17 cellular contexts compared by ENCODE assay signal in genomic region chr9:135216666-135217431, GRCh38.
DNase-seq lines count a peak whose midpoint lies in the region; ATAC-seq and TF ChIP-seq lines count a peak whose summit lies in the region.
"Had no signal": no experiment of that assay in that cellular context is flagged by ENCODE, and none has a peak within 500 bp of the region (broad histone marks: within the 10 kb centered on the region; RNA-seq: fewer than 3 reads in every experiment).

No MANE protein-coding gene starts in this region.

- intact Hi-C loops in right cardiac atrium (cut with DNase I) = no loop called here

- no peak; a peak in 1 of 4 replicates for TF ChIP-seq EP300 in SK-N-SH (IDR thresholded peaks at IDR 0.05; ENCODE audit: borderline replicate concordance in 1 of 2, low read depth in 1 of 2, low read length in 1 of 2)

- 48% methylated on average over 24 of the region's 24 CpGs for WGBS in SK-N-SH (ENCODE audit: low lambda C conversion rate)
- 31% methylated on average over 24 of the region's 24 CpGs for WGBS in right cardiac atrium

- H3K36me3 ChIP-seq in SK-N-SH (replicated peaks in 1 of 2; ENCODE audit: control insufficient read depth in 1 of 2, insufficient read depth in 2 of 2, low read length in 1 of 2) (no peaks in the 10 kb centered on the region), MM.1S (replicated peaks; ENCODE audit: insufficient read depth, low read length) (no peaks in the 10 kb centered on the region)
- H3K36me3 ChIP-seq: ascending aorta had no signal

- no peaks in the 10 kb centered on the region for H3K79me2 ChIP-seq in SK-N-SH (ENCODE audit: insufficient read depth)
- no peaks in the 10 kb centered on the region for H3K79me2 ChIP-seq in MM.1S (ENCODE audit: low read length)

- TF ChIP-seq CTCF in SK-N-SH (IDR thresholded peaks at IDR 0.05) = no peak
- TF ChIP-seq CTCF in MM.1S (IDR thresholded peaks at IDR 0.05; ENCODE audit: low read length) = no peak

- H3K4me3 ChIP-seq in SK-N-SH (ENCODE audit: low read depth in 2 of 2, low read length in 1 of 2) (no peak overlapping the region), right cardiac atrium (ENCODE audit: low read length) (no peak overlapping the region), MM.1S (ENCODE audit: low read length) (no peak overlapping the region)
- H3K4me3 ChIP-seq: ascending aorta, mucosa of descending colon, PC-9 had no signal

- TF ChIP-seq RAD21 in SK-N-SH (IDR thresholded peaks at IDR 0.05; ENCODE audit: low read length) = no peak

- H3K27me3 ChIP-seq in SK-N-SH (ENCODE audit: insufficient read depth) (no peaks in the 10 kb centered on the region), right cardiac atrium (ENCODE audit: control insufficient read depth, insufficient read depth) (no peaks in the 10 kb centered on the region), MM.1S (replicated peaks; ENCODE audit: insufficient read depth, low read length) (peaks cover 97% of the 10 kb centered on the region)

- CTCF ChIA-PET in SK-N-SH (lab: Yijun Ruan, JAX) = interaction anchor here (0.6 to 2.6 kb wide), 4 partner anchors 33 to 196 kb away, joined by 3 to 9 read pairs (median 3); partner anchors contain the start of gene OLFM1

- H3K27ac ChIP-seq in SK-N-SH (ENCODE audit: low read depth in 2 of 2, low read length in 1 of 2) (peak overlapping the region in 1 of 2 experiments; percentile 60; a peak in 2 of 4 replicates), right cardiac atrium (ENCODE audit: low read length) (no peak overlapping the region), temporal lobe (ENCODE audit: low read depth, low read length) (peak overlapping the region; percentile 40), MM.1S (ENCODE audit: low read length) (no peak overlapping the region)
- H3K27ac ChIP-seq: ascending aorta, PC-9 had no signal

- no peaks in the 10 kb centered on the region for H3K9me2 ChIP-seq in SK-N-SH
- H3K9me2 ChIP-seq in MM.1S (replicated peaks; ENCODE audit: insufficient read depth, low read length) = no peaks in the 10 kb centered on the region

- no peaks in the 10 kb centered on the region for H3F3A ChIP-seq in SK-N-SH (replicated peaks; ENCODE audit: insufficient read depth)
- H3F3A ChIP-seq in MM.1S (ENCODE audit: insufficient read depth, low read length) = no peaks in the 10 kb centered on the region

- ATAC-seq in SK-N-SH treated with all-trans-retinoic acid at 6 μM for 48 hours = no peak
- peak; percentile 60 to 67 for ATAC-seq in right cardiac atrium
- ATAC-seq in HG03025 (IDR thresholded peaks at IDR 0.05; ENCODE audit: low FRiP score, unreplicated experiment) = no peak
- ATAC-seq: mucosa of descending colon, T-cell had no signal

- H2AFZ ChIP-seq in SK-N-SH (ENCODE audit: low read depth) (no peak overlapping the region), MM.1S (ENCODE audit: low read length) (no peak overlapping the region)
- H2AFZ ChIP-seq: PC-9 had no signal

- no peaks in the 10 kb centered on the region for H3K9me3 ChIP-seq in SK-N-SH
- H3K9me3 ChIP-seq in right cardiac atrium (ENCODE audit: control insufficient read depth, low read length) = no peaks in the 10 kb centered on the region
- H3K9me3 ChIP-seq in MM.1S (replicated peaks; ENCODE audit: insufficient read depth, low read length) = no peaks in the 10 kb centered on the region
- H3K9me3 ChIP-seq: ascending aorta, mucosa of descending colon had no signal

- no peaks in the 10 kb centered on the region for H4K20me1 ChIP-seq in SK-N-SH (ENCODE audit: insufficient read depth)
- H4K20me1 ChIP-seq in MM.1S (ENCODE audit: insufficient read depth, low read length) = no peaks in the 10 kb centered on the region

- H3K4me1 ChIP-seq in SK-N-SH (ENCODE audit: control insufficient read depth in 1 of 2, insufficient read depth in 2 of 2, low read depth in 1 of 2, low read length in 1 of 2) (peaks cover 0 to 50% of the 10 kb centered on the region in 2 experiments; a peak in 2 of 4 replicates), right cardiac atrium (ENCODE audit: control insufficient read depth, insufficient read depth, low read length) (peaks cover 3% of the 10 kb centered on the region), MM.1S (ENCODE audit: low read length) (no peaks in the 10 kb centered on the region)
- H3K4me1 ChIP-seq: ascending aorta had no signal

- H3K4me2 ChIP-seq in SK-N-SH (no peak overlapping the region), MM.1S (ENCODE audit: low read depth, low read length) (no peak overlapping the region)
- H3K4me2 ChIP-seq: PC-9 had no signal

- DNase-seq in SK-N-SH (peak; percentile 70), NCI-H526 treated with DMSO at 0.1 percent for 48 hours (lab: John Stamatoyannopoulos, UW) (peak; percentile 14), right cardiac atrium (peak; percentile 59 to 80 (median 78)), MM.1S (no peak), CD1c-positive myeloid dendritic cell (ENCODE audit: extremely low spot score) (no peak)
- DNase-seq: ACHN, COR-L47, erythroblast, NCI-H2227 treated with DMSO at 0.1 percent for 48 hours, PC-9, substantia nigra had no signal

- H3K9ac ChIP-seq in SK-N-SH = no peak overlapping the region
- H3K9ac ChIP-seq in MM.1S (ENCODE audit: low read length) = no peak overlapping the region

- POLR2A ChIA-PET in SK-N-SH (lab: Yijun Ruan, JAX) = no interaction called here

TF ChIP-seq in SK-N-SH, 30 proteins besides CTCF, POLR2A, EP300 and RAD21:
- TF ChIP-seq TCF12 (IDR thresholded peaks at IDR 0.05) = no peak
- TF ChIP-seq RCOR1 (IDR thresholded peaks at IDR 0.05; ENCODE audit: low read length) = 0 out of 2 replicates have a peak, but pooled peaks have one; percentile 24
- TF ChIP-seq MXI1 (IDR thresholded peaks at IDR 0.05; ENCODE audit: low read depth, low read length) = 0 out of 2 replicates have a peak, but pooled peaks have one; percentile 29
- peak; percentile 36; the same call in 1 of the 2 replicates for TF ChIP-seq GATA2 (CRISPR knock-in tag; IDR thresholded peaks at IDR 0.05)
- TF ChIP-seq ZBTB33 (IDR thresholded peaks at IDR 0.05; ENCODE audit: borderline replicate concordance, low read depth) = no peak
- TF ChIP-seq NFIC (IDR thresholded peaks at IDR 0.05; ENCODE audit: borderline replicate concordance) = no peak
TF ChIP-seq in SK-N-SH: peak in this region for 3.

TF ChIP-seq in SK-N-SH treated with all-trans-retinoic acid at 6 μM for 48 hours, 23 proteins besides CTCF, POLR2A, EP300 and RAD21:
- TF ChIP-seq ZNF70 (CRISPR knock-in tag; IDR thresholded peaks at IDR 0.05) (no peak), ZC3H10 (CRISPR knock-in tag; IDR thresholded peaks at IDR 0.05) (no peak)

Comparison
In these comparisons a context has a peak if more than half of its experiments do, and no peak if none do; other contexts are left out.
1. DNase-seq: peak in SK-N-SH (single experiment), NCI-H526 treated with DMSO at 0.1 percent for 48 hours (single experiment) and right cardiac atrium (3 of 3); none in MM.1S (single experiment) and CD1c-positive myeloid dendritic cell (single experiment).
2. ATAC-seq: peak in right cardiac atrium (2 of 2); none in SK-N-SH treated with all-trans-retinoic acid at 6 μM for 48 hours (single experiment) and HG03025 (single experiment).